Comparison of ENCODE assay signal across 8 cellular contexts in genomic region chrX:17597836-17598434, GRCh38.
DNase-seq lines count a peak whose midpoint lies in the region; ATAC-seq and TF ChIP-seq lines count a peak whose summit lies in the region.

No MANE protein-coding gene starts in this region.

- H3K4me3 ChIP-seq in ascending aorta: no peak overlapping the region
- no peak overlapping the region for H3K4me3 ChIP-seq in heart left ventricle
- no peak overlapping the region for H3K4me3 ChIP-seq in rectal smooth muscle tissue (ENCODE audit: low read length)

- H3K27me3 ChIP-seq in ascending aorta: no peaks in the 10 kb centered on the region
- H3K27me3 ChIP-seq in heart left ventricle: peaks cover 0 to 4% (median 0%) of the 10 kb centered on the region in 9 donors
- no peaks in the 10 kb centered on the region for H3K27me3 ChIP-seq in rectal smooth muscle tissue (ENCODE audit: control insufficient read depth, insufficient read depth, low read length)

- peak overlapping the region; percentile 74 to 77 for H3K27ac ChIP-seq in ascending aorta
- peak overlapping the region in 10 of 12 donors; percentile 9 to 72 (median 48) for H3K27ac ChIP-seq in heart left ventricle
- peak overlapping the region; percentile 46 for H3K27ac ChIP-seq in rectal smooth muscle tissue (ENCODE audit: low read depth, low read length)

- peak in 3 of 4 donors; percentile 72 to 78 (median 74) for ATAC-seq in heart left ventricle
- ATAC-seq in GM21423 (IDR thresholded peaks at IDR 0.05; ENCODE audit: unreplicated experiment): no peak
- ATAC-seq in HG02642 (IDR thresholded peaks at IDR 0.05; ENCODE audit: poor library complexity, unreplicated experiment): no peak
- no peak for ATAC-seq in GM19324 (IDR thresholded peaks at IDR 0.05; ENCODE audit: low FRiP score, unreplicated experiment)

- no peak for TF ChIP-seq CTCF in ascending aorta (IDR thresholded peaks at IDR 0.05)
- TF ChIP-seq CTCF in heart left ventricle (IDR thresholded peaks at IDR 0.05): no peak
- no peak for TF ChIP-seq CTCF in GM13977 (IDR thresholded peaks at IDR 0.05; ENCODE audit: extremely low read depth, insufficient read depth, missing control alignments)

- in situ Hi-C loops in GM13977 (cut with MboI; ENCODE audit: low pct_unique_long_range_greater_than_20kb, low sequenced_read_pairs, unreplicated experiment): no loop called here

- DNase-seq in HT-29 (ENCODE audit: low spot score) (peak; percentile 85), ascending aorta (ENCODE audit: low spot score in 2 of 2) (peak in 1 of 2 donors; percentile 93), heart left ventricle (peak; percentile 74 to 88 (median 83)), GM13977 (ENCODE audit: low spot score) (no peak)

- H3K36me3 ChIP-seq in ascending aorta: no peaks in the 10 kb centered on the region
- H3K36me3 ChIP-seq in heart left ventricle: no peaks in the 10 kb centered on the region
- H3K36me3 ChIP-seq in rectal smooth muscle tissue (ENCODE audit: control insufficient read depth, insufficient read depth, low read length): no peaks in the 10 kb centered on the region

- H3K4me1 ChIP-seq in ascending aorta: peaks cover 4 to 42% of the 10 kb centered on the region in 2 donors
- H3K4me1 ChIP-seq in heart left ventricle: peaks cover 0 to 22% (median 7%) of the 10 kb centered on the region in 12 donors
- H3K4me1 ChIP-seq in rectal smooth muscle tissue (ENCODE audit: control insufficient read depth, insufficient read depth, low read length): peaks cover 4% of the 10 kb centered on the region

- WGBS in heart left ventricle, 4 donors: 16 to 37% (median 33%) methylated on average over 6 of the region's 6 CpGs

- no peak for TF ChIP-seq POLR2A in heart left ventricle (IDR thresholded peaks at IDR 0.05)

- H3K9me3 ChIP-seq in ascending aorta: no peaks in the 10 kb centered on the region
- H3K9me3 ChIP-seq in heart left ventricle: no peaks in the 10 kb centered on the region

- intact Hi-C loops in ascending aorta (cut with DNase I): no loop called here
- intact Hi-C loops in heart left ventricle (cut with DNase I): loop anchor here in 7 of 10 donors (5.0 to 10.0 kb wide), 5 partner anchors 94 to 353 kb away; partner anchors contain the start of gene NHS (in 5 of the 7)

- H3K9ac ChIP-seq in rectal smooth muscle tissue (ENCODE audit: low read length): no peak overlapping the region

Comparison
In these comparisons a context has a peak if more than half of its experiments do, and no peak if none do; other contexts are left out.
1. ATAC-seq: peak in heart left ventricle (3 of 4); none in GM21423 (single experiment), HG02642 (single experiment) and GM19324 (single experiment).
2. Peak in every context shown above with its lines, with median percentiles within 50 percentile points of each other: H3K27ac ChIP-seq.